Comparison of ENCODE assay signal across 1 cellular context in the genomic region with DNA sequence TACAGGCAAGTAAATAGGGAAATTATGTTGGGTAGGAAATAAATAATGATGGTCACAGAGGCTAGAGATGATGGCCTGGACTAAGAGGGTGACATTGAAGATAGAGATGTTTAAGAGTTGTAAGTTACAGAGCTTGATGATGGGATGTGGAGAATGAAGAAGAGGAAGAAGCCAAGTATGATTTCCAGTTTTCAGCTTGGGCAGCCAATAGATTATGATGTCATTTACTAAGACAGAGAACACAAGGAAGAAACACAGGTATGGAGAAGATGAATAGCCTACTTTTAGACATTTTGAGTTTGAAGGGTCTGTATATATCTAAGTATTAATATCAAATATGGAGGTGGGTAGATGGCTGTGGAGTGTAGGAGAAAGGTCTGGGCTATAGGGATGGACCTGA.
A peak's percentile ranks its signal among the peaks of the same experiment; 100 is the strongest.
TF ChIP-seq lines count a peak whose summit lies in the region.

No MANE protein-coding gene starts in this region.

TF ChIP-seq in HEK293, 187 proteins besides CTCF, POLR2A, EP300 and RAD21 (continued from another document):
- peak; percentile 63 for TF ChIP-seq ATF2 (tag by site-specific recombination; IDR thresholded peaks at IDR 0.05; ENCODE audit: low read depth)
- TF ChIP-seq ZNF830 (tag by site-specific recombination; IDR thresholded peaks at IDR 0.05; ENCODE audit: low read depth): no peak
